Comparison of ENCODE assay signal across 14 cellular contexts in the genomic region with DNA sequence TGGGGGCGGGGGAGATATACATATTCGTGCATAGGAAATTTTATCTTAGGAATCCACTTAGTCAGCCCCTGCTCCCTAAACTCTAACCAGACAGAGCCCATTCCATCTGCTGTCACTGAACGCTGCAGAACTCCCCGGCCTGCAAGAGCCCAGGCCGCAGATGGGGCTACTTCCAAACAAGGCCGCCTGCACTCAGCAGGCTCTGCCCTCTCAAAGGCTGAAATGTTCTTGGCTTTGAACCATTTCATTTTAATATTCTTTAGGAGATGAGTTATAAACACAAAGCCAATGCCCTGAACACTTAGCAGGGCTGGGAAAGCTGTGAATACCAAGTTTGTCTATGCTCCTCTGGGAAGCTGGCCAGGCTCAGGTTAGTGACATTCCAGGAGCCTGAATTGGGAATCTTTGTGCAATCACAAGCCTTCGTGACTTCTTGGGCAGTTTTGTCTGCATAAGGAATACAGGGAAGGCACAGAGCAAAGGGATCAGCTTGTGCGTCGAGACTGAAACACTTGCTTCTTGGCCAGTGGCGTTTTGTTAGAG.
DNase-seq lines count a peak whose midpoint lies in the region; TF ChIP-seq lines count a peak whose summit lies in the region.
"Had no signal": no experiment of that assay in that cellular context is flagged by ENCODE, and none has a peak within 500 bp of the region (broad histone marks: within the 10 kb centered on the region; RNA-seq: fewer than 3 reads in every experiment).

No MANE protein-coding gene starts in this region.

- dilution Hi-C loops in mammary epithelial cell (cut with HindIII; ENCODE audit: low sequenced_read_pairs) = loop anchor here (5.0 kb wide), 1 partner anchor 32 kb away; no protein-coding TSS in a partner anchor

- no peak for DNase-seq in MCF 10A (ENCODE audit: unreplicated experiment)
- DNase-seq in mammary epithelial cell = no peak
- peak; percentile 58 for DNase-seq in fibroblast of pulmonary artery (ENCODE audit: low read depth)
- peak; percentile 87 for DNase-seq in osteoblast (ENCODE audit: insufficient read length, low spot score, missing footprints)
- DNase-seq in vagina (ENCODE audit: extremely low spot score in 2 of 2) = peak in 1 of 2 donors; percentile 46
- no peak for DNase-seq in NCI-H1694 treated with DMSO at 0.1 percent for 48 hours (lab: John Stamatoyannopoulos, UW)
- DNase-seq in stimulated activated CD8-positive, alpha-beta memory T cell treated with anti-CD3 and anti-CD28 coated beads, Interleukin-4, amount 100 ng/mL, for 48 hours = no peak
- no peak for DNase-seq in NCI-H526 (lab: John Stamatoyannopoulos, UW)
- DNase-seq: activated CD8-positive, alpha-beta memory T cell treated with anti-CD3 and anti-CD28 coated beads, Interleukin-2, amount 50 U/mL, for 4 hours; central memory CD4-positive, alpha-beta T cell; H9; NCI-H1092 had no signal

- no peaks in the 10 kb centered on the region for H3K4me1 ChIP-seq in mammary epithelial cell (ENCODE audit: insufficient read depth, low read length)
- H3K4me1 ChIP-seq in osteoblast (ENCODE audit: insufficient read depth, low read length) = peaks cover 17% of the 10 kb centered on the region
- peaks cover 13% of the 10 kb centered on the region for H3K4me1 ChIP-seq in vagina

- no peaks in the 10 kb centered on the region for H3K27me3 Mint-ChIP-seq in MCF 10A (ENCODE audit: insufficient read depth, unreplicated experiment)

- H2AFZ ChIP-seq in mammary epithelial cell (ENCODE audit: low read depth, low read length) (no peak overlapping the region), osteoblast (ENCODE audit: low read length) (peak overlapping the region; percentile 28)

- no peak overlapping the region for H3K9ac ChIP-seq in mammary epithelial cell (ENCODE audit: insufficient read depth, low read length)

- TF ChIP-seq POLR2A in vagina (IDR thresholded peaks at IDR 0.05) = no peak

- peaks cover 3% of the 10 kb centered on the region for H3K36me3 ChIP-seq in mammary epithelial cell (ENCODE audit: insufficient read depth, low read length)
- peaks cover 12% of the 10 kb centered on the region for H3K36me3 ChIP-seq in osteoblast (ENCODE audit: insufficient read depth, low read length)
- peaks cover 0 to 10% of the 10 kb centered on the region in 2 donors for H3K36me3 ChIP-seq in vagina
- H3K36me3 ChIP-seq: neutrophil had no signal

- BruUV-seq in MCF 10A (replicated peaks; lab: Mats Ljungman, UMichigan) (no TSS peak), mammary epithelial cell (replicated peaks; lab: Mats Ljungman, UMichigan) (no TSS peak)

- intact Hi-C loops in MCF 10A (cut with micrococcal nuclease) = no loop called here
- intact Hi-C loops in mammary epithelial cell (cut with micrococcal nuclease) = no loop called here
- intact Hi-C loops in vagina (cut with DNase I) = loop anchor here (5.0 kb wide), 1 partner anchor 48 kb away; no protein-coding TSS in a partner anchor

- H3K4me3 ChIP-seq in mammary epithelial cell (replicated peaks in 1 of 3; ENCODE audit: insufficient read depth in 1 of 3, low read depth in 2 of 3, low read length in 3 of 3) (no peak overlapping the region), fibroblast of pulmonary artery (replicated peaks; ENCODE audit: low read depth, low read length) (no peak overlapping the region), osteoblast (ENCODE audit: insufficient read depth, low read length) (no peak overlapping the region), vagina (no peak overlapping the region)

- WGBS in mammary epithelial cell (ENCODE audit: low coverage, missing lambda C conversion rate) = 44% methylated on average over 10 of the region's 10 CpGs

- H3K9me3 ChIP-seq in mammary epithelial cell (replicated peaks; ENCODE audit: insufficient read depth, low read length) = no peaks in the 10 kb centered on the region
- H3K9me3 ChIP-seq in osteoblast (ENCODE audit: low read depth, low read length) = no peaks in the 10 kb centered on the region
- no peaks in the 10 kb centered on the region for H3K9me3 ChIP-seq in vagina
- H3K9me3 ChIP-seq: neutrophil had no signal

- H3K27ac ChIP-seq in mammary epithelial cell (ENCODE audit: insufficient read depth, low read depth, low read length) = no peak overlapping the region
- H3K27ac ChIP-seq in osteoblast (ENCODE audit: low read depth, low read length) = peak overlapping the region; percentile 91
- H3K27ac ChIP-seq in vagina = peak overlapping the region; percentile 81
- H3K27ac ChIP-seq: 22Rv1, neutrophil had no signal

- TF ChIP-seq CTCF in MCF 10A (IDR thresholded peaks at IDR 0.05; ENCODE audit: unreplicated experiment) (no peak), mammary epithelial cell (conservative IDR thresholded peaks at IDR 0.05 in 1 of 2, IDR thresholded peaks at IDR 0.05 in 1 of 2; ENCODE audit: extremely low read depth in 1 of 2, insufficient read depth in 1 of 2, low read depth in 1 of 2, low read length in 2 of 2) (no peak), fibroblast of pulmonary artery (IDR thresholded peaks at IDR 0.05; ENCODE audit: low read length, missing control alignments) (no peak), osteoblast (IDR thresholded peaks at IDR 0.05; ENCODE audit: extremely low read depth, low read depth, low read length) (no peak), vagina (IDR thresholded peaks at IDR 0.05) (no peak)

- H3K4me1 Mint-ChIP-seq in MCF 10A (ENCODE audit: insufficient read depth, unreplicated experiment) = no peaks in the 10 kb centered on the region
- H3K4me1 Mint-ChIP-seq: H9 had no signal

- H3K4me2 ChIP-seq in mammary epithelial cell (ENCODE audit: insufficient read depth, low read depth, low read length) = no peak overlapping the region
- peak overlapping the region; percentile 40 for H3K4me2 ChIP-seq in osteoblast (ENCODE audit: insufficient read depth, low read length)

- CTCF ChIA-PET in MCF 10A (lab: Yijun Ruan, JAX) = interaction anchor here (0.9 kb wide), 1 partner anchor 44 kb away, joined by 3 read pairs; no protein-coding TSS in a partner anchor
- CTCF ChIA-PET in mammary epithelial cell (lab: Charles Lee; ENCODE audit: low non-redundant PET) = no interaction called here

- H3K4me3 Mint-ChIP-seq in MCF 10A (ENCODE audit: unreplicated experiment) = no peak overlapping the region
- H3K4me3 Mint-ChIP-seq: H9 had no signal

- H4K20me1 ChIP-seq in mammary epithelial cell (ENCODE audit: insufficient read depth, low read length) (no peaks in the 10 kb centered on the region), osteoblast (ENCODE audit: insufficient read depth, low read length) (no peaks in the 10 kb centered on the region)

- H3K27ac Mint-ChIP-seq in MCF 10A (ENCODE audit: low read depth, unreplicated experiment) = peak overlapping the region; percentile 23

- no peaks in the 10 kb centered on the region for H3K9me3 Mint-ChIP-seq in MCF 10A (ENCODE audit: unreplicated experiment)
- H3K9me3 Mint-ChIP-seq: H9 had no signal

- POLR2A ChIA-PET in MCF 10A (lab: Yijun Ruan, JAX) = no interaction called here

- H3K36me3 Mint-ChIP-seq in MCF 10A (ENCODE audit: insufficient read depth, unreplicated experiment) = peaks cover 23% of the 10 kb centered on the region

- H3K79me2 ChIP-seq in mammary epithelial cell (ENCODE audit: insufficient read depth, low read length) = no peaks in the 10 kb centered on the region
- H3K79me2 ChIP-seq in osteoblast (ENCODE audit: insufficient read depth, low read length) = no peaks in the 10 kb centered on the region

- in situ Hi-C loops in mammary epithelial cell (cut with MboI; ENCODE audit: low sequenced_read_pairs in 2 of 2) = no loop called here

- H3K27me3 ChIP-seq in mammary epithelial cell (ENCODE audit: insufficient read depth, low read length) (no peaks in the 10 kb centered on the region), osteoblast (ENCODE audit: insufficient read depth, low read length) (no peaks in the 10 kb centered on the region), vagina (no peaks in the 10 kb centered on the region)
- H3K27me3 ChIP-seq: neutrophil had no signal

Comparison
In these comparisons a context has a peak if more than half of its experiments do, and no peak if none do; other contexts are left out.
1. DNase-seq: peak in fibroblast of pulmonary artery (single experiment) and osteoblast (single experiment); none in MCF 10A (single experiment), mammary epithelial cell (single experiment), NCI-H1694 treated with DMSO at 0.1 percent for 48 hours (single experiment), stimulated activated CD8-positive, alpha-beta memory T cell treated with anti-CD3 and anti-CD28 coated beads, Interleukin-4, amount 100 ng/mL, for 48 hours (single experiment) and NCI-H526 (0 of 2).